In genomic region chr4:87717276-87718031, GRCh38 we compare ENCODE assay signal across 26 cellular contexts.
DNase-seq lines count a peak whose midpoint lies in the region; ATAC-seq and TF ChIP-seq lines count a peak whose summit lies in the region.
"Had no signal": no experiment of that assay in that cellular context is flagged by ENCODE, and none has a peak within 500 bp of the region (broad histone marks: within the 10 kb centered on the region; RNA-seq: fewer than 3 reads in every experiment).

No MANE protein-coding gene starts in this region.

- no peak overlapping the region for H3K9ac ChIP-seq in GM23248
- H3K9ac ChIP-seq: BLaER1 had no signal

- no peak for TF ChIP-seq POLR2A in heart left ventricle (IDR thresholded peaks at IDR 0.05)

- H3K27me3 ChIP-seq in GM23248 (replicated peaks; ENCODE audit: insufficient read depth) (peaks cover 8% of the 10 kb centered on the region), heart left ventricle (no peaks in the 10 kb centered on the region), psoas muscle (ENCODE audit: insufficient read depth in 3 of 3, low read length in 2 of 3) (no peaks in the 10 kb centered on the region)
- H3K27me3 ChIP-seq: BLaER1, esophagus squamous epithelium, stomach, tibial nerve had no signal

- in situ Hi-C loops in GM23248 (cut with MboI), result no loop called here
- in situ Hi-C loops in astrocyte of the spinal cord (cut with HindIII; ENCODE audit: low sequenced_read_pairs), result no loop called here

- DNase-seq in GM23248 (peak; percentile 2), astrocyte of the spinal cord (ENCODE audit: low read depth, low spot score) (peak; percentile 65), heart left ventricle (peak in 1 of 5 donors; percentile 15), psoas muscle (no peak), NCI-H446 (lab: John Stamatoyannopoulos, UW) (no peak), NCI-H2081 treated with DMSO at 0.1 percent for 48 hours (lab: John Stamatoyannopoulos, UW) (no peak), D341Med (ENCODE audit: low spot score) (no peak), NCI-H2029 (lab: John Stamatoyannopoulos, UW) (no peak)
- DNase-seq: activated CD4-positive, alpha-beta T cell treated with anti-CD3 and anti-CD28 coated beads, Interleukin-2, amount 50 U/mL, for 1 hour; activated naive CD4-positive, alpha-beta T cell treated with anti-CD3 and anti-CD28 coated beads, Interleukin-2, amount 50 U/mL, for 16 hours; anterior cingulate cortex; Caco-2; DMS79 treated with DMSO at 0.1 percent for 48 hours; esophagus squamous epithelium; H7; KG1; NCI-H146; NCI-H2171; NCI-H69; RPMI8226; stimulated activated CD4-positive, alpha-beta T cell treated with anti-CD3 and anti-CD28 coated beads, Interleukin-15, amount 100 ng/mL, for 24 hours; stomach; WERI-Rb-1 had no signal

- H3K36me3 ChIP-seq in GM23248 (ENCODE audit: low read depth), result no peaks in the 10 kb centered on the region
- no peaks in the 10 kb centered on the region for H3K36me3 ChIP-seq in heart left ventricle
- no peaks in the 10 kb centered on the region for H3K36me3 ChIP-seq in psoas muscle (ENCODE audit: insufficient read depth in 1 of 2, low read depth in 1 of 2)
- H3K36me3 ChIP-seq: BLaER1, esophagus squamous epithelium, stomach, tibial nerve, WERI-Rb-1 had no signal

- no peak overlapping the region for H2AFZ ChIP-seq in GM23248

- ATAC-seq in heart left ventricle (peak; percentile 39 to 82 (median 66)), psoas muscle (peak; percentile 37 to 80 (median 54))
- ATAC-seq: GM12878 had no signal

- no peaks in the 10 kb centered on the region for H4K20me1 ChIP-seq in GM23248 (ENCODE audit: insufficient read depth)
- H4K20me1 ChIP-seq: BLaER1 had no signal

- H3K4me1 ChIP-seq in GM23248 (ENCODE audit: insufficient read depth), result no peaks in the 10 kb centered on the region
- H3K4me1 ChIP-seq in heart left ventricle, result peaks cover 0 to 29% (median 15%) of the 10 kb centered on the region in 12 donors
- no peaks in the 10 kb centered on the region for H3K4me1 ChIP-seq in psoas muscle
- H3K4me1 ChIP-seq: BLaER1, Caco-2, stomach had no signal

- no peaks in the 10 kb centered on the region for H3K9me3 ChIP-seq in GM23248 (ENCODE audit: low read depth)
- no peaks in the 10 kb centered on the region for H3K9me3 ChIP-seq in heart left ventricle
- no peaks in the 10 kb centered on the region for H3K9me3 ChIP-seq in psoas muscle
- H3K9me3 ChIP-seq: BLaER1, Caco-2, esophagus squamous epithelium, stomach, tibial nerve had no signal

- H3K79me2 ChIP-seq in GM23248 (ENCODE audit: insufficient read depth), result no peaks in the 10 kb centered on the region

- no peaks in the 10 kb centered on the region for H3K9me2 ChIP-seq in GM23248 (ENCODE audit: insufficient read depth)

- TF ChIP-seq CTCF in astrocyte of the spinal cord (IDR thresholded peaks at IDR 0.05; ENCODE audit: low read depth, low read length) (no peak), heart left ventricle (IDR thresholded peaks at IDR 0.05) (no peak), psoas muscle (IDR thresholded peaks at IDR 0.05) (no peak)

- no peaks in the 10 kb centered on the region for H3F3A ChIP-seq in GM23248 (ENCODE audit: insufficient read depth)

- H3K27ac ChIP-seq in GM23248 (no peak overlapping the region), heart left ventricle (peak overlapping the region; percentile 61 to 94 (median 77)), psoas muscle (peak overlapping the region; percentile 3)
- H3K27ac ChIP-seq: BLaER1, stomach, WERI-Rb-1 had no signal

- H3K4me3 ChIP-seq in GM23248, result no peak overlapping the region
- no peak overlapping the region for H3K4me3 ChIP-seq in astrocyte of the spinal cord (ENCODE audit: low read depth, low read length)
- peak overlapping the region in 1 of 12 donors; percentile 18 for H3K4me3 ChIP-seq in heart left ventricle
- no peak overlapping the region for H3K4me3 ChIP-seq in psoas muscle
- H3K4me3 ChIP-seq: BLaER1, esophagus squamous epithelium, GM12878, stomach, tibial nerve had no signal

- no peak overlapping the region for H3K4me2 ChIP-seq in GM23248 (ENCODE audit: unreplicated experiment)
- H3K4me2 ChIP-seq: BLaER1 had no signal

- 47 to 53% methylated on average over 7 of the region's 7 CpGs for WGBS in GM23248 (ENCODE audit: low coverage in 1 of 2, low lambda C conversion rate in 2 of 2, missing lambda C conversion rate in 2 of 2), 2 experiments
- 39 to 62% (median 45%) methylated on average over 7 of the region's 7 CpGs for WGBS in heart left ventricle, 4 donors
- 36 to 48% (median 41%) methylated on average over 7 of the region's 7 CpGs for WGBS in psoas muscle, 3 donors

- intact Hi-C loops in heart left ventricle (cut with DNase I) (loop anchor here in 1 of 10 donors (5.0 kb wide), 1 partner anchor 175 kb away; no protein-coding TSS in a partner anchor), psoas muscle (cut with DNase I) (no loop called here)

Comparison
In these comparisons a context has a peak if more than half of its experiments do, and no peak if none do; other contexts are left out.
1. DNase-seq: peak in GM23248 (single experiment) and astrocyte of the spinal cord (single experiment); none in psoas muscle (0 of 2), NCI-H446 (0 of 2), NCI-H2081 treated with DMSO at 0.1 percent for 48 hours (single experiment), D341Med (single experiment) and NCI-H2029 (single experiment).